Comparison of ENCODE assay signal across 11 cellular contexts in the genomic region with DNA sequence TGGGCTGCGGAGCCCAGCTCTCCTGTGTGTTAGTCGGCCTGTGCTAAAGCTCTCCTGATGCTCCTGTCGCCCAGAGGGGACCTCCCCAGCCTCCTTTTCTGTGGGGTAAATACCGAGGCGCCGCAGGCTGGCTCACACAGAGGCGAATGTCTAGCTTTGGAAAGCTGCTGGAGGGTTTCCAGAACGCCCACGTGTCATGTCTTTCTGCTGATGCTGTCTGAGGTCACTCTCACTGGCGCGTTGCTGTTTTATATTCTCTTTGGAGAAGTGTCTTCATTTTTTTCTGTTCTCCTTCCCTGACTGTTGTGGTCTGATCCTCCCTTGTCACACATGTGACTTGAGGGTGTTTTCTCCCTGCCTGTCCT.
DNase-seq lines count a peak whose midpoint lies in the region; ATAC-seq and TF ChIP-seq lines count a peak whose summit lies in the region.
"Had no signal": no experiment of that assay in that cellular context is flagged by ENCODE, and none has a peak within 500 bp of the region (broad histone marks: within the 10 kb centered on the region; RNA-seq: fewer than 3 reads in every experiment).

No MANE protein-coding gene starts in this region.

- H3K4me2 ChIP-seq in GM23248 (ENCODE audit: unreplicated experiment): peak overlapping the region; percentile 39

- H3K27me3 ChIP-seq in GM23248 (replicated peaks; ENCODE audit: insufficient read depth) (no peaks in the 10 kb centered on the region), body of pancreas (no peaks in the 10 kb centered on the region)

- peak overlapping the region; percentile 90 for H3K27ac ChIP-seq in GM23248
- H3K27ac ChIP-seq in body of pancreas: no peak overlapping the region

- H4K20me1 ChIP-seq in GM23248 (ENCODE audit: insufficient read depth): no peaks in the 10 kb centered on the region

- no peak for ATAC-seq in body of pancreas
- ATAC-seq in left cardiac atrium: peak; percentile 67 to 74
- ATAC-seq in stimulated activated effector memory CD8-positive, alpha-beta T cell treated with anti-CD3 and anti-CD28 coated beads, Interleukin-12 subunit alpha, Interleukin-12 subunit beta, amount 100 ng/mL, for 72 hours: no peak

- peaks cover 75% of the 10 kb centered on the region for H3K36me3 Mint-ChIP-seq in stimulated activated effector memory CD8-positive, alpha-beta T cell treated with anti-CD3 and anti-CD28 coated beads, Interleukin-12 subunit alpha, Interleukin-12 subunit beta, amount 100 ng/mL, for 72 hours

- in situ Hi-C loops in GM23248 (cut with MboI): no loop called here

- no peaks in the 10 kb centered on the region for H3K9me3 Mint-ChIP-seq in stimulated activated effector memory CD8-positive, alpha-beta T cell treated with anti-CD3 and anti-CD28 coated beads, Interleukin-12 subunit alpha, Interleukin-12 subunit beta, amount 100 ng/mL, for 72 hours
- H3K9me3 Mint-ChIP-seq: IgD-negative memory B cell had no signal

- no peak for TF ChIP-seq CTCF in body of pancreas (IDR thresholded peaks at IDR 0.05)

- H3K9ac ChIP-seq in GM23248: peak overlapping the region; percentile 72

- H3K9me3 ChIP-seq in GM23248 (ENCODE audit: low read depth) (no peaks in the 10 kb centered on the region), body of pancreas (no peaks in the 10 kb centered on the region)

- H3K4me3 Mint-ChIP-seq in stimulated activated effector memory CD8-positive, alpha-beta T cell treated with anti-CD3 and anti-CD28 coated beads, Interleukin-12 subunit alpha, Interleukin-12 subunit beta, amount 100 ng/mL, for 72 hours: no peak overlapping the region
- H3K4me3 Mint-ChIP-seq: IgD-negative memory B cell had no signal

- no peaks in the 10 kb centered on the region for H3K79me2 ChIP-seq in GM23248 (ENCODE audit: insufficient read depth)

- TF ChIP-seq POLR2A in body of pancreas (IDR thresholded peaks at IDR 0.05): no peak

- H3K4me1 ChIP-seq in GM23248 (ENCODE audit: insufficient read depth) (peaks cover 17% of the 10 kb centered on the region), body of pancreas (no peaks in the 10 kb centered on the region)

- 25 to 37% methylated on average over 11 of the region's 11 CpGs for WGBS in GM23248 (ENCODE audit: low coverage in 1 of 2, low lambda C conversion rate in 2 of 2, missing lambda C conversion rate in 2 of 2), 2 experiments
- WGBS in body of pancreas, 2 donors: 80 to 91% methylated on average over 9 to 10 of the region's 11 CpGs

- H3K9me2 ChIP-seq in GM23248 (ENCODE audit: insufficient read depth): no peaks in the 10 kb centered on the region

- H2AFZ ChIP-seq in GM23248: peak overlapping the region; percentile 57; the same call in 1 of the 2 replicates

- no peaks in the 10 kb centered on the region for H3K4me1 Mint-ChIP-seq in stimulated activated effector memory CD8-positive, alpha-beta T cell treated with anti-CD3 and anti-CD28 coated beads, Interleukin-12 subunit alpha, Interleukin-12 subunit beta, amount 100 ng/mL, for 72 hours
- H3K4me1 Mint-ChIP-seq: IgD-negative memory B cell had no signal

- peaks cover 12% of the 10 kb centered on the region; the same call in 1 of the 2 replicates for H3F3A ChIP-seq in GM23248 (ENCODE audit: insufficient read depth)

- H3K4me3 ChIP-seq in GM23248: peak overlapping the region; percentile 40; the same call in 1 of the 2 replicates
- H3K4me3 ChIP-seq in body of pancreas: no peak overlapping the region

- H3K36me3 ChIP-seq in GM23248 (ENCODE audit: low read depth): no peaks in the 10 kb centered on the region
- H3K36me3 ChIP-seq in body of pancreas (replicated peaks in 1 of 2; ENCODE audit: insufficient read depth in 1 of 2, low read depth in 2 of 2): peaks cover 0 to 23% of the 10 kb centered on the region in 2 donors

- intact Hi-C loops in body of pancreas (cut with DNase I): no loop called here
- intact Hi-C loops in left cardiac atrium (cut with DNase I): no loop called here

- DNase-seq in GM23248 (peak; percentile 93), body of pancreas (peak; percentile 42 to 67 (median 50)), left cardiac atrium (peak; percentile 76), SW480 (ENCODE audit: low spot score) (no peak)
- no peak for DNase-seq in stimulated activated effector memory CD8-positive, alpha-beta T cell treated with anti-CD3 and anti-CD28 coated beads, Interleukin-12 subunit alpha, Interleukin-12 subunit beta, amount 100 ng/mL, for 72 hours (ENCODE audit: low spot score in 2 of 2)
- no peak for DNase-seq in activated CD4-positive, alpha-beta T cell treated with anti-CD3 and anti-CD28 coated beads for 48 hours
- no peak for DNase-seq in activated effector memory CD4-positive, alpha-beta T cell treated with Interleukin-2 at 50 U/mL for 16 hours
- no peak for DNase-seq in stimulated activated CD4-positive, alpha-beta T cell treated with anti-CD3 and anti-CD28 coated beads, Interleukin-12 subunit alpha, Interleukin-12 subunit beta, amount 100 ng/mL, for 4 hours
- DNase-seq: GF-D8; stimulated activated CD4-positive, alpha-beta T cell treated with anti-CD3 and anti-CD28 coated beads, Interleukin-2, amount 100 ng/mL, for 48 hours had no signal

- peak overlapping the region; percentile 29 for H3K27ac Mint-ChIP-seq in stimulated activated effector memory CD8-positive, alpha-beta T cell treated with anti-CD3 and anti-CD28 coated beads, Interleukin-12 subunit alpha, Interleukin-12 subunit beta, amount 100 ng/mL, for 72 hours

Comparison
In these comparisons a context has a peak if more than half of its experiments do, and no peak if none do; other contexts are left out.
1. DNase-seq: peak in GM23248 (single experiment), body of pancreas (4 of 4) and left cardiac atrium (single experiment); none in stimulated activated effector memory CD8-positive, alpha-beta T cell treated with anti-CD3 and anti-CD28 coated beads, Interleukin-12 subunit alpha, Interleukin-12 subunit beta, amount 100 ng/mL, for 72 hours (0 of 2), activated CD4-positive, alpha-beta T cell treated with anti-CD3 and anti-CD28 coated beads for 48 hours (single experiment), activated effector memory CD4-positive, alpha-beta T cell treated with Interleukin-2 at 50 U/mL for 16 hours (single experiment), SW480 (single experiment) and stimulated activated CD4-positive, alpha-beta T cell treated with anti-CD3 and anti-CD28 coated beads, Interleukin-12 subunit alpha, Interleukin-12 subunit beta, amount 100 ng/mL, for 4 hours (single experiment).
2. ATAC-seq: peak in left cardiac atrium (2 of 2); none in body of pancreas (single experiment) and stimulated activated effector memory CD8-positive, alpha-beta T cell treated with anti-CD3 and anti-CD28 coated beads, Interleukin-12 subunit alpha, Interleukin-12 subunit beta, amount 100 ng/mL, for 72 hours (single experiment).